ENCODE assay signal across 21 cellular contexts in the genomic region with DNA sequence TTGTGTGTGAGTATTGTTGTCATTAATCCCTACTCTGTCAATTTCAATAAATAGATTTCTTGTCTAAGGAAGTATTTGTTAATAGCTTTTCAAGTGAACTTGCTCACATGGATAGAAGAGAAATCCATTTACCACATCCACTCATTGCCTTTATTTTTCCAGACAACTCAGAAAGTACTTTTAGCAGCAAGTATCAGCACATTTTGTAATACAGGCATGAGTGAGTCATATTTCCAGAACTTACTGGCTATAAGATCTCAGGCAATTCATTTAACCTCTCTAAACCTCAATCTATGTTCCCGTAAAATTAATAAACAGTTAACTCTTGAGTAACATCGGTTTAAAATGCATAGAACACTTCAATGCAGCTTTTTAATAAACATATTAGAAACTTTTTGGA.
"Had no signal": no experiment of that assay in that cellular context is flagged by ENCODE, and none has a peak within 500 bp of the region (broad histone marks: within the 10 kb centered on the region; RNA-seq: fewer than 3 reads in every experiment).

No MANE protein-coding gene starts in this region.

- H3K36me3 ChIP-seq: gastrocnemius medialis, heart left ventricle, left lung, neural progenitor cell, thoracic aorta, upper lobe of left lung, WERI-Rb-1 had no signal

- H3K27me3 ChIP-seq: gastrocnemius medialis, heart left ventricle, left lung, neural progenitor cell, upper lobe of left lung had no signal

- DNase-seq: activated CD4-positive, alpha-beta T cell treated with anti-CD3 and anti-CD28 coated beads, Interleukin-2, amount 50 U/mL, for 48 hours; activated T-cell treated with anti-CD3 and anti-CD28 coated beads for 4 hours; amygdala; cerebellar nuclear complex; effector memory CD4-positive, alpha-beta T cell; gastrocnemius medialis; heart left ventricle; left lung; psoas muscle; right cardiac atrium; stimulated activated CD4-positive, alpha-beta T cell treated with anti-CD3 and anti-CD28 coated beads, Interleukin-4, amount 100 ng/mL, for 4 hours; T-helper 2 cell; upper lobe of left lung; WERI-Rb-1 had no signal

- H2AFZ ChIP-seq: neural progenitor cell had no signal

- H3K4me3 ChIP-seq: gastrocnemius medialis, heart left ventricle, left lung, neural progenitor cell, psoas muscle, thoracic aorta, upper lobe of left lung had no signal

- H3K9ac ChIP-seq: neural progenitor cell had no signal

- H3K27ac Mint-ChIP-seq: activated naive CD8-positive, alpha-beta T cell; activated T-helper 1 cell treated with anti-CD3 and anti-CD28 coated beads, Interleukin-12 subunit alpha, Interleukin-12 subunit beta, Interleukin-2, Interleukin-4 antibody, amounts not matched to agents 30 ng/mL and 10 ng/mL and 1 ng/mL, durations not matched to agents 14 hours and 24 hours and 36 hours; brain; dendritic cell treated with granulocyte-macrophage colony-stimulating factor and Interleukin-4, amounts not matched to agents 40 ng/mL and 50 ng/mL, for 4 days; neural progenitor cell; stimulated activated memory B cell treated with anti-CD40 and anti-IgM and Interleukin-4, amounts not matched to agents 10 μg/mL and 1 μg/mL and 100 μg/mL, for 72 hours had no signal

- H3K9me3 ChIP-seq: gastrocnemius medialis, psoas muscle had no signal

- H3K4me1 Mint-ChIP-seq: neural progenitor cell; stimulated activated memory B cell treated with anti-CD40 and anti-IgM and Interleukin-4, amounts not matched to agents 10 μg/mL and 1 μg/mL and 100 μg/mL, for 72 hours had no signal

- H3K4me1 ChIP-seq: gastrocnemius medialis, heart left ventricle, left lung, psoas muscle, upper lobe of left lung had no signal

- H3K36me3 Mint-ChIP-seq: activated naive CD8-positive, alpha-beta T cell; brain; neural progenitor cell; stimulated activated memory B cell treated with anti-CD40 and anti-IgM and Interleukin-4, amounts not matched to agents 10 μg/mL and 1 μg/mL and 100 μg/mL, for 72 hours had no signal

- H3K4me3 Mint-ChIP-seq: activated naive CD8-positive, alpha-beta T cell; activated T-helper 1 cell treated with anti-CD3 and anti-CD28 coated beads, Interleukin-12 subunit alpha, Interleukin-12 subunit beta, Interleukin-2, Interleukin-4 antibody, amounts not matched to agents 30 ng/mL and 10 ng/mL and 1 ng/mL, durations not matched to agents 14 hours and 24 hours and 36 hours; brain; dendritic cell treated with granulocyte-macrophage colony-stimulating factor and Interleukin-4, amounts not matched to agents 40 ng/mL and 50 ng/mL, for 4 days; neural progenitor cell; stimulated activated memory B cell treated with anti-CD40 and anti-IgM and Interleukin-4, amounts not matched to agents 10 μg/mL and 1 μg/mL and 100 μg/mL, for 72 hours had no signal

- ATAC-seq: gastrocnemius medialis; heart left ventricle; left lung; psoas muscle; right cardiac atrium; stimulated activated memory B cell treated with anti-CD40 and anti-IgM and Interleukin-4, amounts not matched to agents 10 μg/mL and 1 μg/mL and 100 μg/mL, for 72 hours had no signal

- H3K4me2 ChIP-seq: neural progenitor cell had no signal

- H3K27me3 Mint-ChIP-seq: activated naive CD8-positive, alpha-beta T cell; brain; dendritic cell treated with granulocyte-macrophage colony-stimulating factor and Interleukin-4, amounts not matched to agents 40 ng/mL and 50 ng/mL, for 4 days; stimulated activated memory B cell treated with anti-CD40 and anti-IgM and Interleukin-4, amounts not matched to agents 10 μg/mL and 1 μg/mL and 100 μg/mL, for 72 hours had no signal

- H3K27ac ChIP-seq: gastrocnemius medialis, heart left ventricle, left lung, neural progenitor cell, psoas muscle, thoracic aorta, upper lobe of left lung, WERI-Rb-1 had no signal
